23 cellular contexts compared by ENCODE assay signal in the genomic region with DNA sequence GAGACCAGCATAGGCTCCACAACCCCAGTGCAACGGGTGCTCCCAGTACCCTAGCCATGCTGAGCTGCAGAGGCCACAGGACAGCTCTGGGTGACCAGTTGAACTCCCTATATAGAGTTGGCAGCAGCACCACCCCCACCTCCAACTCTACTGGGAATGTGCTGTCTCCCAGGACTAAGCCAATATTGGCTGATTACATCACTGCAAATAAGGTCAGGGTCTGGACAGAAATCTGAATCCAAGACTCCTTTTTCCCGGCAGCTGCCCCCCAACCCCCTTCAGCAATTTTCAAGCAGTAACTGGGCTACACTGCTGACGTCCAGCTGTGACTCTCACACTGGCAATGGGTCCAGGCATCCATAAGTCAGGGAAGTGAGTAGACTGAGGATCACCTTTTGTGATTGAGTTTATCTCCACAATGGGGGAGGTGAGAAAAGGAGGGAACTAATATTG. TPM values are rescaled to one million over a fixed set of nuclear protein-coding genes. Genes with fewer than 3 reads are reported as not detected.
DNase-seq lines count a peak whose midpoint lies in the region; TF ChIP-seq lines count a peak whose summit lies in the region.
"Had no signal": no experiment of that assay in that cellular context is flagged by ENCODE, and none has a peak within 500 bp of the region (broad histone marks: within the 10 kb centered on the region; RNA-seq: fewer than 3 reads in every experiment).

A gene with protein sequence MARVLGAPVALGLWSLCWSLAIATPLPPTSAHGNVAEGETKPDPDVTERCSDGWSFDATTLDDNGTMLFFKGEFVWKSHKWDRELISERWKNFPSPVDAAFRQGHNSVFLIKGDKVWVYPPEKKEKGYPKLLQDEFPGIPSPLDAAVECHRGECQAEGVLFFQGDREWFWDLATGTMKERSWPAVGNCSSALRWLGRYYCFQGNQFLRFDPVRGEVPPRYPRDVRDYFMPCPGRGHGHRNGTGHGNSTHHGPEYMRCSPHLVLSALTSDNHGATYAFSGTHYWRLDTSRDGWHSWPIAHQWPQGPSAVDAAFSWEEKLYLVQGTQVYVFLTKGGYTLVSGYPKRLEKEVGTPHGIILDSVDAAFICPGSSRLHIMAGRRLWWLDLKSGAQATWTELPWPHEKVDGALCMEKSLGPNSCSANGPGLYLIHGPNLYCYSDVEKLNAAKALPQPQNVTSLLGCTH (minus strand): TSS at position 82 of the 453 bp plus-strand sequence. CDS start 24 bp downstream, at position 58.

- H3K4me1 ChIP-seq in A673 (ENCODE audit: insufficient read depth, low read length, poor library complexity, severe bottlenecking) = peaks cover 4% of the 10 kb centered on the region
- H3K4me1 ChIP-seq in endodermal cell (ENCODE audit: control insufficient read depth, insufficient read depth, low read length) = peaks cover 21% of the 10 kb centered on the region
- H3K4me1 ChIP-seq in mesodermal cell (ENCODE audit: control insufficient read depth, insufficient read depth, low read length, poor library complexity, severe bottlenecking) = peaks cover 8% of the 10 kb centered on the region
- no peaks in the 10 kb centered on the region for H3K4me1 ChIP-seq in left ventricle myocardium inferior

- H3K27me3 ChIP-seq in A673 (replicated peaks; ENCODE audit: insufficient read depth, low read depth, low read length, poor library complexity) (no peaks in the 10 kb centered on the region), endodermal cell (ENCODE audit: control insufficient read depth, insufficient read depth, low read length, poor library complexity, severe bottlenecking) (no peaks in the 10 kb centered on the region), left ventricle myocardium inferior (ENCODE audit: low read depth) (no peaks in the 10 kb centered on the region)

- no peak within 1 kb of the TSS for H3K9ac ChIP-seq in endodermal cell (ENCODE audit: extremely low read depth, low read length, poor library complexity, severe bottlenecking)
- H3K9ac ChIP-seq: GM23248, KMS-11 had no signal

- intact Hi-C loops in A673 (cut with micrococcal nuclease; ENCODE audit: unreplicated experiment) (no loop called here), left ventricle myocardium inferior (cut with micrococcal nuclease) (loop anchor here (5.0 to 10.0 kb wide), 2 partner anchors 54 to 64 kb away; partner anchors contain the start of gene DNHD1)

- no peak within 1 kb of the TSS for H3K4me3 ChIP-seq in A673 (ENCODE audit: low read depth, low read length, poor library complexity, severe bottlenecking)
- H3K4me3 ChIP-seq in endodermal cell (ENCODE audit: low read length) = peak within 1 kb of the TSS; percentile 37
- H3K4me3 ChIP-seq in mesodermal cell (ENCODE audit: extremely low read depth, insufficient read depth, low read length, poor library complexity, severe bottlenecking) = no peak within 1 kb of the TSS
- no peak within 1 kb of the TSS for H3K4me3 ChIP-seq in left ventricle myocardium inferior
- H3K4me3 ChIP-seq: GM12878, GM23248 had no signal

- POLR2A ChIA-PET in A673 (lab: Charles Lee; ENCODE audit: low non-redundant PET) = no interaction called here

- no peaks in the 10 kb centered on the region for H3K9me3 ChIP-seq in A673 (ENCODE audit: low read depth, low read length, poor library complexity, severe bottlenecking)
- no peaks in the 10 kb centered on the region for H3K9me3 ChIP-seq in endodermal cell (ENCODE audit: control insufficient read depth, low read length)
- H3K9me3 ChIP-seq in mesodermal cell (ENCODE audit: control insufficient read depth, low read length) = no peaks in the 10 kb centered on the region
- no peaks in the 10 kb centered on the region for H3K9me3 ChIP-seq in left ventricle myocardium inferior (replicated peaks)

- H3K4me3 Mint-ChIP-seq in endodermal cell = peak within 1 kb of the TSS; percentile 37
- H3K4me3 Mint-ChIP-seq: CD4-positive, CD25-positive, alpha-beta regulatory T cell; H9; HFFc6 had no signal

- H3K27ac ChIP-seq in A673 (ENCODE audit: low read depth, low read length, poor library complexity, severe bottlenecking) = peak within 1 kb of the TSS; percentile 35
- no peak within 1 kb of the TSS for H3K27ac ChIP-seq in endodermal cell (ENCODE audit: low read depth, low read length)
- H3K27ac ChIP-seq in mesodermal cell (ENCODE audit: low read depth, low read length, severe bottlenecking) = peak within 1 kb of the TSS; percentile 25
- H3K27ac ChIP-seq in left ventricle myocardium inferior (replicated peaks) = no peak within 1 kb of the TSS
- H3K27ac ChIP-seq in substantia nigra (ENCODE audit: low read depth, low read length, poor library complexity, severe bottlenecking) = no peak within 1 kb of the TSS
- H3K27ac ChIP-seq: GM23248, KMS-11 had no signal

- no TSS peak for BruUV-seq in A673 (replicated peaks; lab: Mats Ljungman, UMichigan)

- WGBS in endodermal cell (ENCODE audit: insufficient coverage in 1 of 2, insufficient read length in 1 of 2), 2 experiments = 53 to 69% methylated on average over 2 to 3 of the region's 3 CpGs
- WGBS in mesodermal cell (ENCODE audit: insufficient coverage in 2 of 2), 2 experiments = 57 to 75% methylated on average over 2 of the region's 3 CpGs

- H3K36me3 ChIP-seq in A673 (ENCODE audit: insufficient read depth, low read length, poor library complexity, severe bottlenecking) = no peaks in the 10 kb centered on the region
- H3K36me3 ChIP-seq in endodermal cell (ENCODE audit: control insufficient read depth, insufficient read depth, low read length) = no peaks in the 10 kb centered on the region
- H3K36me3 ChIP-seq in mesodermal cell (ENCODE audit: control insufficient read depth, insufficient read depth, low read length) = no peaks in the 10 kb centered on the region
- no peaks in the 10 kb centered on the region for H3K36me3 ChIP-seq in left ventricle myocardium inferior

- H3K36me3 Mint-ChIP-seq in endodermal cell (ENCODE audit: low read depth) = no peaks in the 10 kb centered on the region
- H3K36me3 Mint-ChIP-seq: CD4-positive, CD25-positive, alpha-beta regulatory T cell had no signal

- H3K4me1 Mint-ChIP-seq in endodermal cell = peaks cover 3% of the 10 kb centered on the region

- peak within 1 kb of the TSS; percentile 84 for H3K27ac Mint-ChIP-seq in endodermal cell
- H3K27ac Mint-ChIP-seq: CD4-positive, CD25-positive, alpha-beta regulatory T cell; HFFc6 had no signal

- no peaks in the 10 kb centered on the region for H3K27me3 Mint-ChIP-seq in endodermal cell (ENCODE audit: insufficient read depth)
- H3K27me3 Mint-ChIP-seq: CD4-positive, CD25-positive, alpha-beta regulatory T cell had no signal

- H3K9me3 Mint-ChIP-seq in endodermal cell = no peaks in the 10 kb centered on the region
- H3K9me3 Mint-ChIP-seq: CD4-positive, CD25-positive, alpha-beta regulatory T cell; H9; HFFc6 had no signal

- DNase-seq in A673 (ENCODE audit: low spot score) = no peak
- peak; percentile 41 for DNase-seq in HuH-7.5 (ENCODE audit: low spot score)
- no peak for DNase-seq in endodermal cell
- DNase-seq in left ventricle myocardium inferior = no peak
- no peak for DNase-seq in substantia nigra (lab: John Stamatoyannopoulos, UW)
- DNase-seq in HK-2 (ENCODE audit: unreplicated experiment) = no peak
- no peak for DNase-seq in NCI-H69 (lab: John Stamatoyannopoulos, UW)
- DNase-seq: CD4-positive, CD25-positive, alpha-beta regulatory T cell; DND-41; GM23248; H9; HFFc6; NCI-H1105; NCI-H146; NCI-H2029; NCI-H2227 treated with DMSO at 0.1 percent for 48 hours; NCI-H510A; NCI-H774; NK-92 treated with Interleukin-12 subunit alpha and Interleukin-12 subunit beta, amount 100 ng/mL, for 24 hours; SIG-M5 had no signal

- CTCF ChIA-PET in A673 (lab: Charles Lee) = no interaction called here

- TF ChIP-seq CTCF in A673 (conservative IDR thresholded peaks at IDR 0.05; ENCODE audit: low read depth, low read length) (no peak), endodermal cell (conservative IDR thresholded peaks at IDR 0.05) (no peak), left ventricle myocardium inferior (IDR thresholded peaks at IDR 0.05; ENCODE audit: borderline replicate concordance) (no peak)

RNA-seq across cellular contexts. Expression of the gene that starts here (rescaled TPM):
- total RNA-seq in A673 (2021) = 4.4 and 4.5 TPM in 2 replicates
- total RNA-seq in endodermal cell = 1 to 10 TPM; 3.9 to 6.0 TPM
- polyA plus RNA-seq in endodermal cell (2013, experiment 1 of 2) = 2.6 TPM
- 2.3 TPM for polyA plus RNA-seq in endodermal cell (2013, experiment 2 of 2)
- 0.66 TPM for polyA plus RNA-seq in mesodermal cell (2013, experiment 1 of 2)
- polyA plus RNA-seq in mesodermal cell (2013, experiment 2 of 2) = 1.4 TPM
- total RNA-seq in left ventricle myocardium inferior = 0.44 TPM
- polyA plus RNA-seq: CD4-positive, CD25-positive, alpha-beta regulatory T cell had no signal

Comparison
In these comparisons a context has a peak if more than half of its experiments do, and no peak if none do; other contexts are left out.
1. H3K27ac ChIP-seq: peak in A673 (single experiment) and mesodermal cell (single experiment); none in endodermal cell (single experiment), left ventricle myocardium inferior (single experiment) and substantia nigra (single experiment).